ENCODE assay signal across 1 cellular context in genomic region chr11:2094354-2095197, GRCh38.
TF ChIP-seq lines count a peak whose summit lies in the region.

No MANE protein-coding gene starts in this region.

TF ChIP-seq in H1, 55 proteins besides CTCF, POLR2A, EP300 and RAD21:
- TF ChIP-seq CHD7 (IDR thresholded peaks at IDR 0.05; ENCODE audit: insufficient replicate concordance, low read length) (no peak), ATF3 (IDR thresholded peaks at IDR 0.05; ENCODE audit: insufficient read depth, low read depth, low read length) (no peak), E2F6 (IDR thresholded peaks at IDR 0.05) (no peak), CREB1 (IDR thresholded peaks at IDR 0.05) (no peak), JUND (IDR thresholded peaks at IDR 0.05; ENCODE audit: low read length) (no peak), SP2 (IDR thresholded peaks at IDR 0.05; ENCODE audit: low read length) (no peak), BCL11A (IDR thresholded peaks at IDR 0.05; ENCODE audit: low read depth in 2 of 2, low read length in 2 of 2) (no peak), SIRT6 (IDR thresholded peaks at IDR 0.05; ENCODE audit: low read length) (no peak), KDM1A (IDR thresholded peaks at IDR 0.05; ENCODE audit: borderline replicate concordance, low read length) (no peak), SP4 (IDR thresholded peaks at IDR 0.05; ENCODE audit: low read length) (no peak), RBBP5 (IDR thresholded peaks at IDR 0.05; ENCODE audit: borderline replicate concordance, low read depth, low read length) (no peak), SIX5 (IDR thresholded peaks at IDR 0.05; ENCODE audit: low read depth, low read length) (no peak), ASH2L (IDR thresholded peaks at IDR 0.05; ENCODE audit: low read length) (no peak), CHD2 (IDR thresholded peaks at IDR 0.05; ENCODE audit: low read length) (no peak), PHF8 (conservative IDR thresholded peaks at IDR 0.05; ENCODE audit: low read depth, low read length) (no peak), CBX5 (IDR thresholded peaks at IDR 0.05; ENCODE audit: low read depth, low read length) (no peak), TAF1 (IDR thresholded peaks at IDR 0.05; ENCODE audit: low read depth, low read length) (no peak), TAF7 (optimal IDR thresholded peaks at IDR 0.05; ENCODE audit: borderline replicate concordance, low read depth, low read length) (no peak), GTF2F1 (IDR thresholded peaks at IDR 0.05; ENCODE audit: borderline replicate concordance, low read depth, low read length) (no peak), ZNF274 (IDR thresholded peaks at IDR 0.05; ENCODE audit: borderline replicate concordance, extremely low read depth, low read length) (no peak)
